In genomic region chr6:69663215-69663614, GRCh38 we compare ENCODE assay signal across 23 cellular contexts.
"Had no signal": no experiment of that assay in that cellular context is flagged by ENCODE, and none has a peak within 500 bp of the region (broad histone marks: within the 10 kb centered on the region; RNA-seq: fewer than 3 reads in every experiment).

No MANE protein-coding gene starts in this region.

- FAIRE-seq: islet of Langerhans had no signal

- H3K27me3 ChIP-seq: ascending aorta, breast epithelium, neural progenitor cell had no signal

- H3K36me3 Mint-ChIP-seq: neural progenitor cell had no signal

- H3K27me3 Mint-ChIP-seq: progenitor cell of endocrine pancreas had no signal

- H3K27ac ChIP-seq: ascending aorta, breast epithelium, coronary artery, neural progenitor cell had no signal

- H3K4me1 Mint-ChIP-seq: neural progenitor cell had no signal

- ATAC-seq: activated CD4-positive, CD25-positive, alpha-beta regulatory T cell treated with anti-CD3 and anti-CD28 coated beads, Interleukin-2, amount 50 U/mL, for 24 hours; activated naive CD8-positive, alpha-beta T cell treated with anti-CD3 and anti-CD28 coated beads, Interleukin-2, amount 50 U/mL, for 24 hours; activated T-cell treated with anti-CD3 and anti-CD28 coated beads, Interleukin-2, amount 50 U/mL, for 4 hours; left cardiac atrium; mucosa of descending colon had no signal

- H3K4me3 Mint-ChIP-seq: activated naive CD4-positive, alpha-beta T cell treated with anti-CD3 and anti-CD28 coated beads for 36 hours; activated naive CD8-positive, alpha-beta T cell treated with anti-CD3 and anti-CD28 coated beads, Interleukin-2, amount 50 U/mL, for 24 hours; activated T-cell treated with anti-CD3 and anti-CD28 coated beads, Interleukin-2, amount 50 U/mL, for 4 hours; naive B cell; neural progenitor cell had no signal

- H3K9me3 ChIP-seq: ascending aorta, mucosa of descending colon had no signal

- DNase-seq: activated CD4-positive, alpha-beta T cell treated with anti-CD3 and anti-CD28 coated beads, Interleukin-2, amount 50 U/mL, for 1 hour; activated CD8-positive, alpha-beta memory T cell treated with anti-CD3 and anti-CD28 coated beads, Interleukin-2, amount 50 U/mL, for 4 hours; activated naive CD4-positive, alpha-beta T cell treated with anti-CD3 and anti-CD28 coated beads for 36 hours; activated naive CD8-positive, alpha-beta T cell treated with anti-CD3 and anti-CD28 coated beads, Interleukin-2, amount 50 U/mL, for 24 hours; activated T-cell treated with anti-CD3 and anti-CD28 coated beads, Interleukin-2, amount 50 U/mL, for 4 hours; erythroblast; foreskin melanocyte; glutamatergic neuron; hippocampal formation; left cardiac atrium; mesenchymal stem cell; mucosa of descending colon; naive B cell; stimulated activated CD4-positive, alpha-beta T cell treated with anti-CD3 and anti-CD28 coated beads, Interleukin-1b, Interleukin-23, amount 100 ng/mL, for 48 hours; stimulated activated CD8-positive, alpha-beta memory T cell treated with anti-CD3 and anti-CD28 coated beads, Interleukin-4, amount 100 ng/mL, for 48 hours; stimulated activated naive CD4-positive, alpha-beta T cell had no signal

- H3K27ac Mint-ChIP-seq: activated naive CD4-positive, alpha-beta T cell treated with anti-CD3 and anti-CD28 coated beads for 36 hours; activated naive CD8-positive, alpha-beta T cell treated with anti-CD3 and anti-CD28 coated beads, Interleukin-2, amount 50 U/mL, for 24 hours; neural progenitor cell; progenitor cell of endocrine pancreas had no signal
